In the genomic region with DNA sequence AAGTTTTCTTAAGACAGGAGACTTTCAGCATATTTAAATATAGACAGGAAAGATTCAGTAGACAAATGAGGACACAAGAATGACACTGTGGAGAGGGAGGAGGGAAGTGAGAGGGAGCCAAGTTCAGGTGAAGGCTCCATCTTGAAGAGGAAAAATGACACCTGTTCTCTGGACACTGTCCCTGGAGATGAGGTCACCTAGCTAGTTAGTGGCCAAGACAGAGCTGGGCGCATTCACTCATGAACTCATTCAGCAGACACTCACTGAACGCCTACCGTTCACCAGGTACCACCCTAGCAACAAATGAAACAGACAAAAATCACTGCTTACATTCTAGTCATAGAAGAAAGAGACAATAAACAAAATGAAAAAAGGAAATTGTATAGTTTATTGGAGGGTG, we compare ENCODE assay signal across 1 cellular context.
TF ChIP-seq lines count a peak whose summit lies in the region.

No MANE protein-coding gene starts in this region.

TF ChIP-seq in K562, 482 proteins besides CTCF, POLR2A, EP300 and RAD21:
- no peak for TF ChIP-seq ZNF584 (CRISPR knock-in tag; IDR thresholded peaks at IDR 0.05; ENCODE audit: low read depth)
- TF ChIP-seq SOX6 (IDR thresholded peaks at IDR 0.05), result no peak
- TF ChIP-seq, protein P1, sequence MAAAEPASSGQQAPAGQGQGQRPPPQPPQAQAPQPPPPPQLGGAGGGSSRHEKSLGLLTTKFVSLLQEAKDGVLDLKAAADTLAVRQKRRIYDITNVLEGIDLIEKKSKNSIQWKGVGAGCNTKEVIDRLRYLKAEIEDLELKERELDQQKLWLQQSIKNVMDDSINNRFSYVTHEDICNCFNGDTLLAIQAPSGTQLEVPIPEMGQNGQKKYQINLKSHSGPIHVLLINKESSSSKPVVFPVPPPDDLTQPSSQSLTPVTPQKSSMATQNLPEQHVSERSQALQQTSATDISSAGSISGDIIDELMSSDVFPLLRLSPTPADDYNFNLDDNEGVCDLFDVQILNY (CRISPR knock-in tag; IDR thresholded peaks at IDR 0.05), result no peak
- no peak for TF ChIP-seq CAMTA2 (CRISPR knock-in tag; conservative IDR thresholded peaks at IDR 0.05)
- TF ChIP-seq ZNF212 (CRISPR knock-in tag; IDR thresholded peaks at IDR 0.05), result no peak
- no peak for TF ChIP-seq PTBP1 (IDR thresholded peaks at IDR 0.05; ENCODE audit: low read depth, low read length)
- TF ChIP-seq FUS (optimal IDR thresholded peaks at IDR 0.05; ENCODE audit: low read depth, low read length), result no peak
- TF ChIP-seq SRF (CRISPR knock-in tag; IDR thresholded peaks at IDR 0.05), result no peak
- no peak for TF ChIP-seq ELF2 (CRISPR knock-in tag; IDR thresholded peaks at IDR 0.05)
- TF ChIP-seq NR1H2 (CRISPR knock-in tag; IDR thresholded peaks at IDR 0.05), result no peak
- TF ChIP-seq NR0B1 (IDR thresholded peaks at IDR 0.05; ENCODE audit: partially characterized antibody), result no peak
- TF ChIP-seq, protein P2, sequence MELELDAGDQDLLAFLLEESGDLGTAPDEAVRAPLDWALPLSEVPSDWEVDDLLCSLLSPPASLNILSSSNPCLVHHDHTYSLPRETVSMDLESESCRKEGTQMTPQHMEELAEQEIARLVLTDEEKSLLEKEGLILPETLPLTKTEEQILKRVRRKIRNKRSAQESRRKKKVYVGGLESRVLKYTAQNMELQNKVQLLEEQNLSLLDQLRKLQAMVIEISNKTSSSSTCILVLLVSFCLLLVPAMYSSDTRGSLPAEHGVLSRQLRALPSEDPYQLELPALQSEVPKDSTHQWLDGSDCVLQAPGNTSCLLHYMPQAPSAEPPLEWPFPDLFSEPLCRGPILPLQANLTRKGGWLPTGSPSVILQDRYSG (tag; conservative IDR thresholded peaks at IDR 0.05; ENCODE audit: low read depth), result no peak
- TF ChIP-seq TGIF2 (CRISPR knock-in tag; IDR thresholded peaks at IDR 0.05), result no peak
- no peak for TF ChIP-seq SRSF1 (IDR thresholded peaks at IDR 0.05; ENCODE audit: low read depth, low read length)
- no peak for TF ChIP-seq NR2C1 (IDR thresholded peaks at IDR 0.05)
- TF ChIP-seq NR2C1 (tag; IDR thresholded peaks at IDR 0.05), result no peak
- no peak for TF ChIP-seq PCBP2 (IDR thresholded peaks at IDR 0.05; ENCODE audit: low read depth, low read length, poor library complexity, severe bottlenecking)
- TF ChIP-seq ZC3H11A (IDR thresholded peaks at IDR 0.05; ENCODE audit: low read depth, low read length), result no peak
